ENCODE assay signal across 7 cellular contexts in the genomic region with DNA sequence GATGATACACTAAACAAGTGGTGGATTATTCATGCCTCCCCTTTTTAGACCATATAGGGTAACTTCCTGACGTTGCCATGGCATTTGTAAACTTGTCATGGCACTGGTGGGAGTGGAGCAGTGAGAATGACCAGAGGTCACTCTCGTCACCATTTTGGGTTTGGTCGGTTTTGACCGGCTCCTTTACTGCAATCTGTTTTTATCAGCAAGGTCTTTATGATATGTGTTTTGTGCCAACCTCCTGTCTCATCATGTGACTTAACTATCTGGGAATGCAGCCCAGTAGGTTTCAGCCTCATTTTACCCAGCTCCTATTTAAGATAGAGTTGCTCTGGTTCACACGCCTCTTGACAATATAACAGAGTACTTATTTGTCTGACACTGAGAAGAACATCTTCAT. TPM values are rescaled to one million over a fixed set of nuclear protein-coding genes. Genes with fewer than 3 reads are reported as not detected.
DNase-seq lines count a peak whose midpoint lies in the region; ATAC-seq and TF ChIP-seq lines count a peak whose summit lies in the region.
"Not testable (repeated sequence)": the region's sequence is repeated elsewhere in the genome, so short reads cannot be mapped to it uniquely, and the experiment has no call there.

No MANE protein-coding gene starts in this region.

- H3K9ac ChIP-seq in colonic mucosa (ENCODE audit: low read depth in 2 of 2, low read length in 2 of 2), result peak overlapping the region in 1 of 2 donors; percentile 4

- ATAC-seq in activated CD8-positive, alpha-beta T cell treated with anti-CD3 and anti-CD28 coated beads, Interleukin-2, amount 10 ng/mL, durations not matched to agents 7 days and 5 days; activated naive CD4-positive, alpha-beta T cell treated with anti-CD3 and anti-CD28 coated beads, Interleukin-2, amount 50 U/mL, for 72 hours; naive thymus-derived CD8-positive, alpha-beta T cell: not testable (repeated sequence)
- ATAC-seq in left ventricle myocardium superior, result peak; percentile 57

- peaks cover 78% of the 10 kb centered on the region for H3K4me1 Mint-ChIP-seq in activated CD8-positive, alpha-beta T cell treated with anti-CD3 and anti-CD28 coated beads, Interleukin-2, amount 10 ng/mL, durations not matched to agents 7 days and 5 days (ENCODE audit: low read depth)
- peaks cover 52 to 88% (median 84%) of the 10 kb centered on the region in 4 donors for H3K4me1 Mint-ChIP-seq in naive thymus-derived CD8-positive, alpha-beta T cell
- peaks cover 86% of the 10 kb centered on the region for H3K4me1 Mint-ChIP-seq in stimulated activated naive CD8-positive, alpha-beta T cell treated with anti-CD3 and anti-CD28 coated beads, Interleukin-15, Interleukin-2, amounts not matched to agents 100 ng/mL and 50 ng/mL, for 24 hours (ENCODE audit: low read depth)

- H3K9me3 ChIP-seq in colonic mucosa, result not testable (repeated sequence)

- not testable (repeated sequence) for TF ChIP-seq CTCF in colonic mucosa (IDR thresholded peaks at IDR 0.05)

- not testable (repeated sequence) for H3K4me3 ChIP-seq in colonic mucosa

- not testable (repeated sequence) for H3K9me3 Mint-ChIP-seq in activated CD8-positive, alpha-beta T cell treated with anti-CD3 and anti-CD28 coated beads, Interleukin-2, amount 10 ng/mL, durations not matched to agents 7 days and 5 days (ENCODE audit: insufficient read depth); activated naive CD4-positive, alpha-beta T cell treated with anti-CD3 and anti-CD28 coated beads, Interleukin-2, amount 50 U/mL, for 72 hours; naive thymus-derived CD8-positive, alpha-beta T cell; stimulated activated naive CD8-positive, alpha-beta T cell treated with anti-CD3 and anti-CD28 coated beads, Interleukin-15, Interleukin-2, amounts not matched to agents 100 ng/mL and 50 ng/mL, for 24 hours

- DNase-seq in RPMI7951 (ENCODE audit: low read depth) (peak; percentile 61), colonic mucosa (peak; percentile 77)
- DNase-seq in activated CD8-positive, alpha-beta T cell treated with anti-CD3 and anti-CD28 coated beads, Interleukin-2, amount 10 ng/mL, durations not matched to agents 7 days and 5 days; activated naive CD4-positive, alpha-beta T cell treated with anti-CD3 and anti-CD28 coated beads, Interleukin-2, amount 50 U/mL, for 72 hours (ENCODE audit: low spot score in 2 of 2); left ventricle myocardium superior; naive thymus-derived CD8-positive, alpha-beta T cell: not testable (repeated sequence)

- H3K4me3 Mint-ChIP-seq in activated CD8-positive, alpha-beta T cell treated with anti-CD3 and anti-CD28 coated beads, Interleukin-2, amount 10 ng/mL, durations not matched to agents 7 days and 5 days; stimulated activated naive CD8-positive, alpha-beta T cell treated with anti-CD3 and anti-CD28 coated beads, Interleukin-15, Interleukin-2, amounts not matched to agents 100 ng/mL and 50 ng/mL, for 24 hours: not testable (repeated sequence)
- H3K4me3 Mint-ChIP-seq in naive thymus-derived CD8-positive, alpha-beta T cell, result peak overlapping the region in 9 of 10 donors; percentile 29 to 80 (median 64)

- H3K27me3 ChIP-seq in colonic mucosa, result not testable (repeated sequence)

- CTCF ChIA-PET in activated CD8-positive, alpha-beta T cell treated with anti-CD3 and anti-CD28 coated beads, Interleukin-2, amount 10 ng/mL, durations not matched to agents 7 days and 5 days (lab: Charles Lee), result interaction anchor here (1.4 kb wide), 1 partner anchor 16 kb away, joined by 3 read pairs; no protein-coding TSS in a partner anchor

- H3K27me3 Mint-ChIP-seq in activated CD8-positive, alpha-beta T cell treated with anti-CD3 and anti-CD28 coated beads, Interleukin-2, amount 10 ng/mL, durations not matched to agents 7 days and 5 days (ENCODE audit: low read depth); naive thymus-derived CD8-positive, alpha-beta T cell; stimulated activated naive CD8-positive, alpha-beta T cell treated with anti-CD3 and anti-CD28 coated beads, Interleukin-15, Interleukin-2, amounts not matched to agents 100 ng/mL and 50 ng/mL, for 24 hours: not testable (repeated sequence)

- peak overlapping the region; percentile 16 for H3K27ac ChIP-seq in colonic mucosa

- not testable (repeated sequence) for H3K4me1 ChIP-seq in colonic mucosa

- POLR2A ChIA-PET in activated CD8-positive, alpha-beta T cell treated with anti-CD3 and anti-CD28 coated beads, Interleukin-2, amount 10 ng/mL, durations not matched to agents 7 days and 5 days (lab: Charles Lee), result interaction anchor here (0.6 to 1.1 kb wide), 2 partner anchors 19 to 122 kb away, joined by 3 read pairs; no protein-coding TSS in a partner anchor
- POLR2A ChIA-PET in naive thymus-derived CD8-positive, alpha-beta T cell (lab: Charles Lee), result not testable (repeated sequence)

- not testable (repeated sequence) for H3K36me3 ChIP-seq in colonic mucosa

- H3K36me3 Mint-ChIP-seq in activated CD8-positive, alpha-beta T cell treated with anti-CD3 and anti-CD28 coated beads, Interleukin-2, amount 10 ng/mL, durations not matched to agents 7 days and 5 days (ENCODE audit: low read depth), result peaks cover 39% of the 10 kb centered on the region
- peaks cover 12 to 37% of the 10 kb centered on the region in 2 donors for H3K36me3 Mint-ChIP-seq in activated naive CD4-positive, alpha-beta T cell treated with anti-CD3 and anti-CD28 coated beads, Interleukin-2, amount 50 U/mL, for 72 hours
- H3K36me3 Mint-ChIP-seq in naive thymus-derived CD8-positive, alpha-beta T cell, result peaks cover 0 to 34% (median 15%) of the 10 kb centered on the region in 3 donors
- peaks cover 23% of the 10 kb centered on the region for H3K36me3 Mint-ChIP-seq in stimulated activated naive CD8-positive, alpha-beta T cell treated with anti-CD3 and anti-CD28 coated beads, Interleukin-15, Interleukin-2, amounts not matched to agents 100 ng/mL and 50 ng/mL, for 24 hours (ENCODE audit: low read depth)

- intact Hi-C loops in colonic mucosa (cut with DNase I); left ventricle myocardium superior (cut with micrococcal nuclease): not testable (repeated sequence)

- H3K27ac Mint-ChIP-seq in activated CD8-positive, alpha-beta T cell treated with anti-CD3 and anti-CD28 coated beads, Interleukin-2, amount 10 ng/mL, durations not matched to agents 7 days and 5 days, result peak overlapping the region; percentile 80
- peak overlapping the region; percentile 57 to 97 for H3K27ac Mint-ChIP-seq in activated naive CD4-positive, alpha-beta T cell treated with anti-CD3 and anti-CD28 coated beads, Interleukin-2, amount 50 U/mL, for 72 hours
- peak overlapping the region; percentile 55 to 94 (median 92) for H3K27ac Mint-ChIP-seq in naive thymus-derived CD8-positive, alpha-beta T cell
- H3K27ac Mint-ChIP-seq in stimulated activated naive CD8-positive, alpha-beta T cell treated with anti-CD3 and anti-CD28 coated beads, Interleukin-15, Interleukin-2, amounts not matched to agents 100 ng/mL and 50 ng/mL, for 24 hours, result peak overlapping the region; percentile 92

RNA-seq across cellular contexts. Expression of a gene that starts 22.2 kb away (rescaled TPM):
- total RNA-seq in RPMI7951 (2014; rRNA removed; shearing (Covaris generic)), result 14.9 and 15.2 TPM in 2 replicates
- total RNA-seq in activated CD8-positive, alpha-beta T cell treated with anti-CD3 and anti-CD28 coated beads, Interleukin-2, amount 10 ng/mL, durations not matched to agents 7 days and 5 days, result 10 to 100 TPM; 33.9 to 34.4 TPM
- total RNA-seq in activated naive CD4-positive, alpha-beta T cell treated with anti-CD3 and anti-CD28 coated beads, Interleukin-2, amount 50 U/mL, for 72 hours, result 10 to 100 TPM; 59.6 to 83.3 TPM
- total RNA-seq in colonic mucosa (10 to 100 TPM; 18.0 to 41.1 TPM), left ventricle myocardium superior (63.3 TPM)
- total RNA-seq in naive thymus-derived CD8-positive, alpha-beta T cell, result 100 to 1,000 TPM; 154 to 159 TPM
- 1 to 10 TPM; 4.6 to 8.5 (median 5.5) TPM for polyA plus RNA-seq in naive thymus-derived CD8-positive, alpha-beta T cell
